Comparison of ENCODE assay signal across 23 cellular contexts in genomic region chr13:19834704-19835103, GRCh38.
"Had no signal": no experiment of that assay in that cellular context is flagged by ENCODE, and none has a peak within 500 bp of the region (broad histone marks: within the 10 kb centered on the region; RNA-seq: fewer than 3 reads in every experiment).

No MANE protein-coding gene starts in this region.

- H3K27me3 Mint-ChIP-seq: central memory CD8-positive, alpha-beta T cell; dendritic cell treated with granulocyte-macrophage colony-stimulating factor and Interleukin-4, amounts not matched to agents 40 ng/mL and 50 ng/mL, for 4 days; memory B cell; stimulated activated memory B cell treated with anti-CD40 and anti-IgM and Interleukin-4, amounts not matched to agents 10 μg/mL and 1 μg/mL and 100 μg/mL, for 72 hours; stimulated activated naive CD8-positive, alpha-beta T cell treated with anti-CD3 and anti-CD28 coated beads, Interleukin-15, Interleukin-2, amounts not matched to agents 100 ng/mL and 50 ng/mL, for 24 hours had no signal

- H3K4me1 Mint-ChIP-seq: central memory CD8-positive, alpha-beta T cell; memory B cell; neural crest cell; stimulated activated memory B cell treated with anti-CD40 and anti-IgM and Interleukin-4, amounts not matched to agents 10 μg/mL and 1 μg/mL and 100 μg/mL, for 72 hours had no signal

- H3K4me1 ChIP-seq: colonic mucosa, foreskin keratinocyte, pancreas, spleen, vagina had no signal

- H3K9me3 Mint-ChIP-seq: central memory CD8-positive, alpha-beta T cell; dendritic cell treated with granulocyte-macrophage colony-stimulating factor and Interleukin-4, amounts not matched to agents 40 ng/mL and 50 ng/mL, for 4 days; memory B cell; natural killer cell; neural crest cell; stimulated activated memory B cell treated with anti-CD40 and anti-IgM and Interleukin-4, amounts not matched to agents 10 μg/mL and 1 μg/mL and 100 μg/mL, for 72 hours; stimulated activated naive CD8-positive, alpha-beta T cell treated with anti-CD3 and anti-CD28 coated beads, Interleukin-15, Interleukin-2, amounts not matched to agents 100 ng/mL and 50 ng/mL, for 24 hours had no signal

- H3K9me3 ChIP-seq: colonic mucosa, esophagus squamous epithelium, gastroesophageal sphincter, heart right ventricle, neutrophil, pancreas, spleen, vagina had no signal

- ATAC-seq: foreskin keratinocyte; gastroesophageal sphincter; natural killer cell; pancreas; stimulated activated memory B cell treated with anti-CD40 and anti-IgM and Interleukin-4, amounts not matched to agents 10 μg/mL and 1 μg/mL and 100 μg/mL, for 72 hours had no signal

- H3K27ac ChIP-seq: colonic mucosa, esophagus squamous epithelium, foreskin keratinocyte, gastroesophageal sphincter, heart right ventricle, neutrophil, pancreas, skin epidermis, spleen, vagina had no signal

- H3K4me3 ChIP-seq: colonic mucosa, esophagus squamous epithelium, gastroesophageal sphincter, heart right ventricle, lung, pancreas, skin epidermis, spleen, vagina had no signal

- H3K27ac Mint-ChIP-seq: dendritic cell treated with granulocyte-macrophage colony-stimulating factor and Interleukin-4, amounts not matched to agents 40 ng/mL and 50 ng/mL, for 4 days; memory B cell; natural killer cell; stimulated activated memory B cell treated with anti-CD40 and anti-IgM and Interleukin-4, amounts not matched to agents 10 μg/mL and 1 μg/mL and 100 μg/mL, for 72 hours; stimulated activated naive CD8-positive, alpha-beta T cell treated with anti-CD3 and anti-CD28 coated beads, Interleukin-15, Interleukin-2, amounts not matched to agents 100 ng/mL and 50 ng/mL, for 24 hours had no signal

- DNase-seq: colonic mucosa; effector CD8-positive, alpha-beta T cell; erythroblast; esophagus squamous epithelium; foreskin keratinocyte; heart right ventricle; hippocampal formation; left cardiac atrium; natural killer cell; pancreas; spleen; stimulated activated CD4-positive, alpha-beta T cell treated with anti-CD3 and anti-CD28 coated beads, Interleukin-4, amount 100 ng/mL, for 4 hours had no signal

- H3K27me3 ChIP-seq: colonic mucosa, esophagus squamous epithelium, foreskin keratinocyte, gastroesophageal sphincter, heart right ventricle, neutrophil, pancreas, spleen, vagina had no signal

- H3K36me3 Mint-ChIP-seq: natural killer cell had no signal

- H3K4me3 Mint-ChIP-seq: central memory CD8-positive, alpha-beta T cell; dendritic cell treated with granulocyte-macrophage colony-stimulating factor and Interleukin-4, amounts not matched to agents 40 ng/mL and 50 ng/mL, for 4 days; memory B cell; natural killer cell; neural crest cell; stimulated activated memory B cell treated with anti-CD40 and anti-IgM and Interleukin-4, amounts not matched to agents 10 μg/mL and 1 μg/mL and 100 μg/mL, for 72 hours; stimulated activated naive CD8-positive, alpha-beta T cell treated with anti-CD3 and anti-CD28 coated beads, Interleukin-15, Interleukin-2, amounts not matched to agents 100 ng/mL and 50 ng/mL, for 24 hours had no signal
